Comparison of ENCODE assay signal across 11 cellular contexts in genomic region chr10:32112055-32112454, GRCh38. TPM values are rescaled to one million over a fixed set of nuclear protein-coding genes. Genes with fewer than 3 reads are reported as not detected.
DNase-seq lines count a peak whose midpoint lies in the region; ATAC-seq and TF ChIP-seq lines count a peak whose summit lies in the region.
"Had no signal": no experiment of that assay in that cellular context is flagged by ENCODE, and none has a peak within 500 bp of the region (broad histone marks: within the 10 kb centered on the region; RNA-seq: fewer than 3 reads in every experiment).

No MANE protein-coding gene starts in this region.

- BruUV-seq in MCF 10A (replicated peaks; lab: Mats Ljungman, UMichigan), result no TSS peak

- intact Hi-C loops in MCF 10A (cut with micrococcal nuclease), result no loop called here

- H3K4me3 Mint-ChIP-seq in MCF 10A (ENCODE audit: unreplicated experiment), result no peak overlapping the region

- DNase-seq in AG08396 (ENCODE audit: low spot score) (peak; percentile 56), LHCN-M2 (ENCODE audit: low read depth) (peak; percentile 89), MCF 10A (ENCODE audit: unreplicated experiment) (peak; percentile 82), lung (ENCODE audit: low spot score) (no peak), Karpas-422 (no peak), GM19240 (ENCODE audit: insufficient read length, low spot score) (no peak)
- no peak for DNase-seq in stimulated activated CD8-positive, alpha-beta memory T cell treated with anti-CD3 and anti-CD28 coated beads, Interleukin-4, amount 100 ng/mL, for 48 hours
- DNase-seq: MM.1S, NCI-H82, nucleus accumbens had no signal

- H3K4me1 ChIP-seq in lung (ENCODE audit: control insufficient read depth in 2 of 2, insufficient read depth in 2 of 2, low read length in 2 of 2), result peaks cover 0 to 4% of the 10 kb centered on the region in 2 donors
- no peaks in the 10 kb centered on the region for H3K4me1 ChIP-seq in Karpas-422 (ENCODE audit: low read length)

- H3K4me2 ChIP-seq in Karpas-422 (ENCODE audit: low read depth, low read length, poor library complexity, severe bottlenecking), result no peak overlapping the region

- H3K36me3 ChIP-seq in lung (ENCODE audit: control insufficient read depth in 2 of 2, insufficient read depth in 2 of 2, low read length in 2 of 2) (no peaks in the 10 kb centered on the region), Karpas-422 (ENCODE audit: insufficient read depth, low read length) (no peaks in the 10 kb centered on the region)

- H3K9ac ChIP-seq in Karpas-422 (ENCODE audit: low read length), result no peak overlapping the region

- no peaks in the 10 kb centered on the region for H4K20me1 ChIP-seq in Karpas-422 (ENCODE audit: insufficient read depth, low read depth, low read length)

- H2AFZ ChIP-seq in Karpas-422 (ENCODE audit: low read length), result no peak overlapping the region

- TF ChIP-seq CTCF in MCF 10A (IDR thresholded peaks at IDR 0.05; ENCODE audit: unreplicated experiment) (no peak), lung (IDR thresholded peaks at IDR 0.05; ENCODE audit: control extremely low read depth, extremely low read depth) (no peak)

- peaks cover 7% of the 10 kb centered on the region for H3K4me1 Mint-ChIP-seq in MCF 10A (ENCODE audit: insufficient read depth, unreplicated experiment)

- no peaks in the 10 kb centered on the region for H3K79me2 ChIP-seq in Karpas-422 (ENCODE audit: low read length)

- peaks cover 16% of the 10 kb centered on the region for H3K27me3 Mint-ChIP-seq in MCF 10A (ENCODE audit: insufficient read depth, unreplicated experiment)

- H3K27me3 ChIP-seq in lung (ENCODE audit: control insufficient read depth, insufficient read depth), result no peaks in the 10 kb centered on the region
- no peaks in the 10 kb centered on the region for H3K27me3 ChIP-seq in Karpas-422 (ENCODE audit: low read length)

- CTCF ChIA-PET in MCF 10A (lab: Yijun Ruan, JAX), result no interaction called here

- no peaks in the 10 kb centered on the region for H3K9me2 ChIP-seq in Karpas-422 (replicated peaks; ENCODE audit: insufficient read depth, low read length)

- peak; percentile 53 for ATAC-seq in lung (ENCODE audit: insufficient read depth, low FRiP score)
- ATAC-seq in GM21529 (IDR thresholded peaks at IDR 0.05; ENCODE audit: unreplicated experiment), result no peak

- H3K9me3 Mint-ChIP-seq in MCF 10A (ENCODE audit: unreplicated experiment), result no peaks in the 10 kb centered on the region

- H3K27ac ChIP-seq in lung (ENCODE audit: low read depth in 1 of 2, low read length in 1 of 2) (no peak overlapping the region), Karpas-422 (ENCODE audit: low read length) (no peak overlapping the region)

- H3K27ac Mint-ChIP-seq in MCF 10A (ENCODE audit: low read depth, unreplicated experiment), result no peak overlapping the region

- WGBS in lung, 2 donors, result 51 to 79% methylated on average over 3 of the region's 3 CpGs

- POLR2A ChIA-PET in MCF 10A (lab: Yijun Ruan, JAX), result interaction anchor here (0.8 to 1.0 kb wide), 2 partner anchors 56 to 58 kb away, joined by 3 to 4 read pairs; partner anchors contain the start of gene KIF5B

- H3K36me3 Mint-ChIP-seq in MCF 10A (ENCODE audit: insufficient read depth, unreplicated experiment), result no peaks in the 10 kb centered on the region

- H3K9me3 ChIP-seq in lung (ENCODE audit: control insufficient read depth in 2 of 2, insufficient read depth in 1 of 2, low read length in 1 of 2) (peaks cover 0 to 2% of the 10 kb centered on the region in 2 donors), Karpas-422 (ENCODE audit: low read length) (no peaks in the 10 kb centered on the region)

- H3K4me3 ChIP-seq in lung, result no peak overlapping the region
- H3K4me3 ChIP-seq in Karpas-422 (ENCODE audit: low read length), result no peak overlapping the region

RNA-seq across cellular contexts. Expression of gene KIF5B, which starts 55.8 kb away (rescaled TPM):
- 174 and 194 TPM in 2 replicates for total RNA-seq in LHCN-M2 (2014; rRNA removed)
- polyA plus RNA-seq in LHCN-M2 (2012), result 37.2 TPM
- 150 and 187 TPM in 2 replicates for total RNA-seq in MCF 10A (2022)
- total RNA-seq in lung, result 100 to 1,000 TPM in 1 of 2 donors, 10 to 100 TPM in 1; 86.4 to 121 TPM
- polyA plus RNA-seq in lung, result 10 to 100 TPM; 37.6 to 49.5 TPM
- 35.4 and 41.9 TPM in 2 replicates for total RNA-seq in Karpas-422 (2014; rRNA removed; shearing (Covaris generic); ENCODE audit: low replicate concordance)

Comparison
In these comparisons a context has a peak if more than half of its experiments do, and no peak if none do; other contexts are left out.
1. DNase-seq: peak in AG08396 (single experiment), LHCN-M2 (single experiment) and MCF 10A (single experiment); none in lung (single experiment), stimulated activated CD8-positive, alpha-beta memory T cell treated with anti-CD3 and anti-CD28 coated beads, Interleukin-4, amount 100 ng/mL, for 48 hours (single experiment), Karpas-422 (single experiment) and GM19240 (single experiment).